ENCODE assay signal across 2 cellular contexts in the genomic region with DNA sequence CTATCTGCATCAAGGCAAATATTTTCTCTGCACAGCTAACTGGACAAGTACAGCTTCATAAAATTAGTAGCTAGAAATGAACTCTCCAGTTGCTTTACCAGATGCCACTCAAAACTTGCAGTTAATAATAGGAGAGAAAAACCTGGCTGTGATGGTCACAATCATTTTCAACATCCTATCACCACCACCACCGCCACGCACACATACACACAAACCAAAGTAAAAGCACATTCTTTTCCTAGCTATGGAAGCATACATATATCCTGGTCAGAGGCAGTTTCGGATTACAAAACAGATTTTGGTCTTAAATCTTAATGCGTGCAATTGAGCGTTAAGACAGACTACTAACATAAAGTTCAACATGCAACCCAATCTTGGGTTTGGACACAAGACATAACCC.
TF ChIP-seq lines count a peak whose summit lies in the region.

No MANE protein-coding gene starts in this region.

TF ChIP-seq in SK-N-SH, 30 proteins besides CTCF, POLR2A, EP300 and RAD21 (continued from another document):
- TF ChIP-seq, protein P1, sequence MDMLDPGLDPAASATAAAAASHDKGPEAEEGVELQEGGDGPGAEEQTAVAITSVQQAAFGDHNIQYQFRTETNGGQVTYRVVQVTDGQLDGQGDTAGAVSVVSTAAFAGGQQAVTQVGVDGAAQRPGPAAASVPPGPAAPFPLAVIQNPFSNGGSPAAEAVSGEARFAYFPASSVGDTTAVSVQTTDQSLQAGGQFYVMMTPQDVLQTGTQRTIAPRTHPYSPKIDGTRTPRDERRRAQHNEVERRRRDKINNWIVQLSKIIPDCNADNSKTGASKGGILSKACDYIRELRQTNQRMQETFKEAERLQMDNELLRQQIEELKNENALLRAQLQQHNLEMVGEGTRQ (IDR thresholded peaks at IDR 0.05; ENCODE audit: borderline replicate concordance, low read depth, low read length): no peak

TF ChIP-seq in SK-N-SH treated with all-trans-retinoic acid at 6 μM for 48 hours, 23 proteins besides CTCF, POLR2A, EP300 and RAD21 (continued from another document):
- TF ChIP-seq, protein P2, sequence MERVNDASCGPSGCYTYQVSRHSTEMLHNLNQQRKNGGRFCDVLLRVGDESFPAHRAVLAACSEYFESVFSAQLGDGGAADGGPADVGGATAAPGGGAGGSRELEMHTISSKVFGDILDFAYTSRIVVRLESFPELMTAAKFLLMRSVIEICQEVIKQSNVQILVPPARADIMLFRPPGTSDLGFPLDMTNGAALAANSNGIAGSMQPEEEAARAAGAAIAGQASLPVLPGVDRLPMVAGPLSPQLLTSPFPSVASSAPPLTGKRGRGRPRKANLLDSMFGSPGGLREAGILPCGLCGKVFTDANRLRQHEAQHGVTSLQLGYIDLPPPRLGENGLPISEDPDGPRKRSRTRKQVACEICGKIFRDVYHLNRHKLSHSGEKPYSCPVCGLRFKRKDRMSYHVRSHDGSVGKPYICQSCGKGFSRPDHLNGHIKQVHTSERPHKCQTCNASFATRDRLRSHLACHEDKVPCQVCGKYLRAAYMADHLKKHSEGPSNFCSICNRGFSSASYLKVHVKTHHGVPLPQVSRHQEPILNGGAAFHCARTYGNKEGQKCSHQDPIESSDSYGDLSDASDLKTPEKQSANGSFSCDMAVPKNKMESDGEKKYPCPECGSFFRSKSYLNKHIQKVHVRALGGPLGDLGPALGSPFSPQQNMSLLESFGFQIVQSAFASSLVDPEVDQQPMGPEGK (CRISPR knock-in tag; IDR thresholded peaks at IDR 0.05; ENCODE audit: borderline replicate concordance): no peak
- TF ChIP-seq CSDC2 (CRISPR knock-in tag; IDR thresholded peaks at IDR 0.05): no peak
- TF ChIP-seq ZFP30 (CRISPR knock-in tag; IDR thresholded peaks at IDR 0.05): no peak
- TF ChIP-seq PPARA (CRISPR knock-in tag; IDR thresholded peaks at IDR 0.05; ENCODE audit: borderline replicate concordance): no peak
- no peak for TF ChIP-seq ZNF565 (CRISPR knock-in tag; conservative IDR thresholded peaks at IDR 0.05; ENCODE audit: low read depth)
- TF ChIP-seq, protein P3, sequence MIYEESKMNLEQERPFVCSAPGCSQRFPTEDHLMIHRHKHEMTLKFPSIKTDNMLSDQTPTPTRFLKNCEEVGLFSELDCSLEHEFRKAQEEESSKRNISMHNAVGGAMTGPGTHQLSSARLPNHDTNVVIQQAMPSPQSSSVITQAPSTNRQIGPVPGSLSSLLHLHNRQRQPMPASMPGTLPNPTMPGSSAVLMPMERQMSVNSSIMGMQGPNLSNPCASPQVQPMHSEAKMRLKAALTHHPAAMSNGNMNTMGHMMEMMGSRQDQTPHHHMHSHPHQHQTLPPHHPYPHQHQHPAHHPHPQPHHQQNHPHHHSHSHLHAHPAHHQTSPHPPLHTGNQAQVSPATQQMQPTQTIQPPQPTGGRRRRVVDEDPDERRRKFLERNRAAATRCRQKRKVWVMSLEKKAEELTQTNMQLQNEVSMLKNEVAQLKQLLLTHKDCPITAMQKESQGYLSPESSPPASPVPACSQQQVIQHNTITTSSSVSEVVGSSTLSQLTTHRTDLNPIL (CRISPR knock-in tag; IDR thresholded peaks at IDR 0.05; ENCODE audit: low read depth): no peak
- no peak for TF ChIP-seq OSR1 (CRISPR knock-in tag; IDR thresholded peaks at IDR 0.05)
- TF ChIP-seq RARB (CRISPR knock-in tag; IDR thresholded peaks at IDR 0.05): no peak
- no peak for TF ChIP-seq ZFP3 (CRISPR knock-in tag; IDR thresholded peaks at IDR 0.05)
- TF ChIP-seq ZNF70 (CRISPR knock-in tag; IDR thresholded peaks at IDR 0.05): no peak
- TF ChIP-seq ZC3H10 (CRISPR knock-in tag; IDR thresholded peaks at IDR 0.05): no peak
- no peak for TF ChIP-seq ZNF8 (CRISPR knock-in tag; IDR thresholded peaks at IDR 0.05)
